ENCODE assay signal across 15 cellular contexts in the genomic region with DNA sequence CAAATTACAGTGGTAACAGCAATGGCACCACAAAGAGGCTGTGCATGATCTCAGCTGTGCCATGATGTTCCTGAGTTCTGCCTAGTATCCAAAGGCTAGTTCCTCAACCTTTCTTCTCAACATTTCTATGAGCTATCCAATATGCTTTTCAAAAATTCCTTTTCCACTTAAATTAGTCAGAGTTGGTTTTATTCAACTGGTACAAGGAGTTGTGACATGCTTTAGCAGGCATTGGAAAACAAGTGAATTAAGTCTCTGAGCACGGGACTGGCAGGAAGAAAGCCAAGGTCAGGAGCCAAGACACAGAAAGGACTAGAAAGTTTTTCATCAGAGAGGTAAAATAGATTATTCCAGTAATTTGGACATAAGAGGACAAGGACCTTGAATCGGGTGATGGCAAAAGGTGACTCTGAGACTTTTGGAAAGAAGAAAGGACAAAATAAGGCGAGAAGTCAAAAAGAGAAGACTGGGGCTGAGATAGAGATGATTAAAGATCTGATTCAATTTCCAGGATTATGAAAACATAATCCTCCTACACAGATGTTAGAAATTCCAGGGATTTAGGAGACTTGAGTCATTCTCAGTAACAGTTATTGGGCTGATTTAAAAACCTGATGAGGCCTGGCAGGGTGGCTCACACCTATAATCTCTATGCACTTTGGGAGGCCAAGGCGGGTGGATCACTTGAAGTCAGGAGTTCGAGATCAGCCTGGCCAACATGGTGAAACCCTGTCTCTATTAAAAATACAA. TPM values are rescaled to one million over a fixed set of nuclear protein-coding genes. Genes with fewer than 3 reads are reported as not detected.
DNase-seq lines count a peak whose midpoint lies in the region; ATAC-seq and TF ChIP-seq lines count a peak whose summit lies in the region.
"Had no signal": no experiment of that assay in that cellular context is flagged by ENCODE, and none has a peak within 500 bp of the region (broad histone marks: within the 10 kb centered on the region; RNA-seq: fewer than 3 reads in every experiment).

No MANE protein-coding gene starts in this region.

- H3K4me2 ChIP-seq in mesenchymal stem cell (ENCODE audit: low read length, poor library complexity, severe bottlenecking): no peak overlapping the region
- H3K4me2 ChIP-seq in SK-N-SH: no peak overlapping the region

- peak overlapping the region; percentile 58 for H3K4me3 Mint-ChIP-seq in HFFc6
- H3K4me3 Mint-ChIP-seq: activated T-helper 1 cell treated with anti-CD3 and anti-CD28 coated beads, Interleukin-12 subunit alpha, Interleukin-12 subunit beta, Interleukin-2, Interleukin-4 antibody, amounts not matched to agents 30 ng/mL and 10 ng/mL and 1 ng/mL, durations not matched to agents 14 hours and 24 hours and 36 hours; naive B cell had no signal

- H3K9me3 Mint-ChIP-seq in HFFc6: no peaks in the 10 kb centered on the region
- H3K9me3 Mint-ChIP-seq: activated T-helper 1 cell treated with anti-CD3 and anti-CD28 coated beads, Interleukin-12 subunit alpha, Interleukin-12 subunit beta, Interleukin-2, Interleukin-4 antibody, amounts not matched to agents 30 ng/mL and 10 ng/mL and 1 ng/mL, durations not matched to agents 14 hours and 24 hours and 36 hours; naive B cell had no signal

- no peak overlapping the region for H2BK5ac ChIP-seq in mesenchymal stem cell (ENCODE audit: low read depth, low read length, poor library complexity, severe bottlenecking)

- intact Hi-C loops in breast epithelium (cut with DNase I; ENCODE audit: low total_unique reads): no loop called here

- peaks cover 16% of the 10 kb centered on the region; the same call in 1 of the 2 replicates for H3K79me2 ChIP-seq in SK-N-SH (ENCODE audit: insufficient read depth)

- H2AK5ac ChIP-seq in mesenchymal stem cell (ENCODE audit: low read length, severe bottlenecking): no peak overlapping the region

- no peaks in the 10 kb centered on the region for H4K20me1 ChIP-seq in SK-N-SH (ENCODE audit: insufficient read depth)

- peak overlapping the region; percentile 84 for H3K27ac Mint-ChIP-seq in HFFc6
- H3K27ac Mint-ChIP-seq: activated T-helper 1 cell treated with anti-CD3 and anti-CD28 coated beads, Interleukin-12 subunit alpha, Interleukin-12 subunit beta, Interleukin-2, Interleukin-4 antibody, amounts not matched to agents 30 ng/mL and 10 ng/mL and 1 ng/mL, durations not matched to agents 14 hours and 24 hours and 36 hours had no signal

- no peak overlapping the region for H3K4ac ChIP-seq in mesenchymal stem cell (ENCODE audit: low read depth in 1 of 2, low read length in 2 of 2)

- no peak for TF ChIP-seq POLR2A in breast epithelium (IDR thresholded peaks at IDR 0.05)

- ATAC-seq in GM18909 (IDR thresholded peaks at IDR 0.05; ENCODE audit: poor library complexity, unreplicated experiment): no peak
- no peak for ATAC-seq in HG02981 (IDR thresholded peaks at IDR 0.05; ENCODE audit: unreplicated experiment)
- ATAC-seq: body of pancreas had no signal

- H2BK120ac ChIP-seq in mesenchymal stem cell (ENCODE audit: low read depth, low read length): no peak overlapping the region

- H3K79me1 ChIP-seq in mesenchymal stem cell (replicated peaks; ENCODE audit: low read length, poor library complexity, severe bottlenecking): peaks cover 14% of the 10 kb centered on the region

- H3K9ac ChIP-seq in mesenchymal stem cell (ENCODE audit: low read length): peak overlapping the region; percentile 77
- H3K9ac ChIP-seq in SK-N-SH: no peak overlapping the region

- peak; percentile 74 for DNase-seq in AG10803 (ENCODE audit: low read depth)
- peak; percentile 35 for DNase-seq in HFFc6
- no peak for DNase-seq in breast epithelium (ENCODE audit: low spot score in 2 of 2)
- no peak for DNase-seq in mesenchymal stem cell
- DNase-seq in SK-N-SH: no peak
- no peak for DNase-seq in NCI-H1105 (lab: John Stamatoyannopoulos, UW)
- DNase-seq: body of pancreas; GOT3; hippocampal formation; naive B cell; stimulated activated CD4-positive, alpha-beta T cell treated with anti-CD3 and anti-CD28 coated beads, Interleukin-4, amount 100 ng/mL, for 1 hour had no signal

- H3K27me3 ChIP-seq in breast epithelium (no peaks in the 10 kb centered on the region), mesenchymal stem cell (ENCODE audit: control insufficient read depth in 1 of 2, insufficient read depth in 1 of 2, low read length in 2 of 2) (no peaks in the 10 kb centered on the region), SK-N-SH (ENCODE audit: insufficient read depth) (no peaks in the 10 kb centered on the region)
- H3K27me3 ChIP-seq: body of pancreas had no signal

- no peaks in the 10 kb centered on the region for H3K4me1 ChIP-seq in breast epithelium
- no peaks in the 10 kb centered on the region for H3K4me1 ChIP-seq in mesenchymal stem cell (ENCODE audit: control insufficient read depth, insufficient read depth, low read depth, low read length)
- no peaks in the 10 kb centered on the region for H3K4me1 ChIP-seq in SK-N-SH (ENCODE audit: control insufficient read depth in 1 of 2, insufficient read depth in 2 of 2, low read depth in 1 of 2, low read length in 1 of 2)
- H3K4me1 ChIP-seq: body of pancreas had no signal

- 98% methylated on average over 2 of the region's 5 CpGs for WGBS in mesenchymal stem cell
- 91% methylated on average over 5 of the region's 5 CpGs for WGBS in SK-N-SH (ENCODE audit: low lambda C conversion rate)

- TF ChIP-seq CTCF in AG10803 (conservative IDR thresholded peaks at IDR 0.05; ENCODE audit: low read length): no peak
- TF ChIP-seq CTCF in HFFc6 (IDR thresholded peaks at IDR 0.05): no peak
- TF ChIP-seq CTCF in breast epithelium (IDR thresholded peaks at IDR 0.05): no peak
- TF ChIP-seq CTCF in SK-N-SH (IDR thresholded peaks at IDR 0.05): no peak

- no peaks in the 10 kb centered on the region for H3K9me3 ChIP-seq in breast epithelium
- H3K9me3 ChIP-seq in mesenchymal stem cell (ENCODE audit: control insufficient read depth, low read length): no peaks in the 10 kb centered on the region
- no peaks in the 10 kb centered on the region for H3K9me3 ChIP-seq in SK-N-SH
- H3K9me3 ChIP-seq: body of pancreas had no signal

- H4K91ac ChIP-seq in mesenchymal stem cell (ENCODE audit: low read length): no peak overlapping the region

- H3K4me1 Mint-ChIP-seq in HFFc6 (ENCODE audit: low read depth): peaks cover 26% of the 10 kb centered on the region

- CTCF ChIA-PET in SK-N-SH (lab: Yijun Ruan, JAX): interaction anchor here (0.6 kb wide), 1 partner anchor 53 kb away, joined by 3 read pairs; no protein-coding TSS in a partner anchor

- peak overlapping the region; percentile 27 to 85 for H3K27ac ChIP-seq in breast epithelium
- H3K27ac ChIP-seq in mesenchymal stem cell (ENCODE audit: low read length, poor library complexity, severe bottlenecking): no peak overlapping the region
- H3K27ac ChIP-seq in SK-N-SH (ENCODE audit: low read depth in 2 of 2, low read length in 1 of 2): peak overlapping the region in 1 of 2 experiments; percentile 48; a peak in 3 of 4 replicates
- H3K27ac ChIP-seq: C4-2B had no signal

- no peak overlapping the region for H2BK15ac ChIP-seq in mesenchymal stem cell (ENCODE audit: low read depth, poor library complexity, severe bottlenecking)

- H4K8ac ChIP-seq in mesenchymal stem cell (ENCODE audit: low read length): no peak overlapping the region

- no peaks in the 10 kb centered on the region; the same call in 1 of the 2 replicates for H3K27me3 Mint-ChIP-seq in HFFc6 (ENCODE audit: insufficient read depth)
- H3K27me3 Mint-ChIP-seq: naive B cell had no signal

- no peak for TF ChIP-seq RAD21 in SK-N-SH (IDR thresholded peaks at IDR 0.05; ENCODE audit: low read length)

- TF ChIP-seq EP300 in SK-N-SH (IDR thresholded peaks at IDR 0.05; ENCODE audit: borderline replicate concordance in 1 of 2, low read depth in 1 of 2, low read length in 1 of 2): no peak

- H3K4me3 ChIP-seq in AG10803 (ENCODE audit: low read length) (no peak overlapping the region), breast epithelium (no peak overlapping the region), mesenchymal stem cell (ENCODE audit: insufficient read depth in 1 of 2, low read depth in 1 of 2, low read length in 2 of 2) (peak overlapping the region in 1 of 2 experiments; percentile 19), SK-N-SH (ENCODE audit: low read depth in 2 of 2, low read length in 1 of 2) (no peak overlapping the region)
- H3K4me3 ChIP-seq: body of pancreas had no signal

- H3K36me3 Mint-ChIP-seq in HFFc6 (ENCODE audit: low read depth): peaks cover 59% of the 10 kb centered on the region

- no peaks in the 10 kb centered on the region; the same call in 1 of the 2 replicates for H3K9me2 ChIP-seq in SK-N-SH

- peaks cover 15% of the 10 kb centered on the region for H3F3A ChIP-seq in SK-N-SH (replicated peaks; ENCODE audit: insufficient read depth)

- no peak overlapping the region for H3K18ac ChIP-seq in mesenchymal stem cell (ENCODE audit: low read depth in 1 of 2, low read length in 2 of 2)

- H3K36me3 ChIP-seq in breast epithelium: no peaks in the 10 kb centered on the region
- H3K36me3 ChIP-seq in mesenchymal stem cell (ENCODE audit: control insufficient read depth in 1 of 2, insufficient read depth in 2 of 2, low read depth in 1 of 2, low read length in 2 of 2): peaks cover 24 to 86% of the 10 kb centered on the region in 2 experiments
- peaks cover 72 to 77% of the 10 kb centered on the region in 2 experiments for H3K36me3 ChIP-seq in SK-N-SH (replicated peaks in 1 of 2; ENCODE audit: control insufficient read depth in 1 of 2, insufficient read depth in 2 of 2, low read length in 1 of 2)

- no peak overlapping the region for H3K23ac ChIP-seq in mesenchymal stem cell (ENCODE audit: low read length in 2 of 2)

- POLR2A ChIA-PET in SK-N-SH (lab: Yijun Ruan, JAX): interaction anchor here (0.6 kb wide), 1 partner anchor 40 kb away, joined by 3 read pairs; no protein-coding TSS in a partner anchor

- no peak overlapping the region for H2BK12ac ChIP-seq in mesenchymal stem cell (ENCODE audit: low read length in 2 of 2)

- H3K14ac ChIP-seq in mesenchymal stem cell (ENCODE audit: low read length in 2 of 2): no peak overlapping the region

- H2AFZ ChIP-seq in mesenchymal stem cell (ENCODE audit: low read depth, low read length) (no peak overlapping the region), SK-N-SH (ENCODE audit: low read depth) (no peak overlapping the region)

RNA-seq across cellular contexts. Expression of a gene that starts 36.1 kb away (rescaled TPM):
- 10 to 100 TPM; 44.1 to 64.2 (median 56.0) TPM for total RNA-seq in HFFc6 (2021; fragmentation: NEBNext Ultra II Directional; extraction: Animal tissue kit (Norgen Biotek cat#: 25700))
- total RNA-seq in breast epithelium: 10 to 100 TPM; 81.0 to 98.7 (median 98.6) TPM
- polyA plus RNA-seq in mesenchymal stem cell (2013, experiment 1 of 2): 28.8 TPM
- polyA plus RNA-seq in mesenchymal stem cell (2013, experiment 2 of 2): 26.4 TPM
- polyA plus RNA-seq in SK-N-SH (2012; rRNA removed): 14.0 and 14.3 TPM in 2 replicates
- polyA plus RNA-seq in SK-N-SH (2012; cell fraction: cytosol; rRNA removed): 13.5 and 14.0 TPM in 2 replicates
- polyA plus RNA-seq in SK-N-SH (2012; cell fraction: nucleus; rRNA removed): 14.1 and 19.1 TPM in 2 replicates

RNA-seq across cellular contexts. Expression of a gene that starts 36.2 kb away (rescaled TPM):
- total RNA-seq in HFFc6 (2021; fragmentation: NEBNext Ultra II Directional; extraction: Animal tissue kit (Norgen Biotek cat#: 25700)): 10 to 100 TPM; 77.1 to 87.9 (median 80.9) TPM
- 100 to 1,000 TPM in 2 of 3 donors, 10 to 100 TPM in 1; 57.3 to 137 (median 126) TPM for total RNA-seq in breast epithelium
- 92.6 TPM for polyA plus RNA-seq in mesenchymal stem cell (2013, experiment 1 of 2)
- 94.1 TPM for polyA plus RNA-seq in mesenchymal stem cell (2013, experiment 2 of 2)
- 55.0 and 77.0 TPM in 2 replicates for polyA plus RNA-seq in SK-N-SH (2012; rRNA removed)
- 58.5 and 71.5 TPM in 2 replicates for polyA plus RNA-seq in SK-N-SH (2012; cell fraction: cytosol; rRNA removed)
- polyA plus RNA-seq in SK-N-SH (2012; cell fraction: nucleus; rRNA removed): 107 and 224 TPM in 2 replicates

RNA-seq across cellular contexts. Expression of a gene that starts 56.0 kb away (rescaled TPM):
- 10 to 100 TPM; 72.6 to 90.9 (median 88.5) TPM for total RNA-seq in HFFc6 (2021; fragmentation: NEBNext Ultra II Directional; extraction: Animal tissue kit (Norgen Biotek cat#: 25700))
- total RNA-seq in breast epithelium: 10 to 100 TPM; 44.5 to 65.7 (median 56.4) TPM
- polyA plus RNA-seq in mesenchymal stem cell (2013, experiment 1 of 2): 82.3 TPM
- polyA plus RNA-seq in mesenchymal stem cell (2013, experiment 2 of 2): 82.1 TPM
- polyA plus RNA-seq in SK-N-SH (2012; rRNA removed): 102 and 135 TPM in 2 replicates
- 117 and 120 TPM in 2 replicates for polyA plus RNA-seq in SK-N-SH (2012; cell fraction: cytosol; rRNA removed)
- 140 and 196 TPM in 2 replicates for polyA plus RNA-seq in SK-N-SH (2012; cell fraction: nucleus; rRNA removed)

RNA-seq across cellular contexts. Expression of a gene that starts 56.3 kb away (rescaled TPM):
- 100 to 1,000 TPM; 179 to 209 (median 193) TPM for total RNA-seq in HFFc6 (2021; fragmentation: NEBNext Ultra II Directional; extraction: Animal tissue kit (Norgen Biotek cat#: 25700))
- total RNA-seq in breast epithelium: 10 to 100 TPM; 77.1 to 90.2 (median 86.5) TPM
- 153 TPM for polyA plus RNA-seq in mesenchymal stem cell (2013, experiment 1 of 2)
- polyA plus RNA-seq in mesenchymal stem cell (2013, experiment 2 of 2): 151 TPM
- 191 and 198 TPM in 2 replicates for polyA plus RNA-seq in SK-N-SH (2012; rRNA removed)
- 226 and 248 TPM in 2 replicates for polyA plus RNA-seq in SK-N-SH (2012; cell fraction: cytosol; rRNA removed)
- polyA plus RNA-seq in SK-N-SH (2012; cell fraction: nucleus; rRNA removed): 34.2 and 53.4 TPM in 2 replicates

Comparison
In these comparisons a context has a peak if more than half of its experiments do, and no peak if none do; other contexts are left out.
1. DNase-seq: peak in AG10803 (single experiment) and HFFc6 (single experiment); none in breast epithelium (0 of 2), mesenchymal stem cell (single experiment), SK-N-SH (single experiment) and NCI-H1105 (single experiment).